In genomic region chr3:181358060-181358459, GRCh38 we compare ENCODE assay signal across 24 cellular contexts.
"Had no signal": no experiment of that assay in that cellular context is flagged by ENCODE, and none has a peak within 500 bp of the region (broad histone marks: within the 10 kb centered on the region; RNA-seq: fewer than 3 reads in every experiment).

No MANE protein-coding gene starts in this region.

- ATAC-seq: activated CD4-positive, alpha-beta T cell treated with anti-CD3 and anti-CD28 coated beads for 36 hours; left lobe of liver; natural killer cell treated with Interleukin-12 subunit alpha and Interleukin-12 subunit beta and Interleukin-15 and Interleukin-18, amount 100 ng/mL, for 72 hours had no signal

- DNase-seq: activated B cell treated with CpG ODN at 0.5 μM for 24 hours; activated CD4-positive, alpha-beta T cell treated with anti-CD3 and anti-CD28 coated beads for 36 hours; activated CD4-positive, alpha-beta T cell treated with anti-CD3 and anti-CD28 coated beads, Interleukin-2, amount 50 U/mL, for 4 hours; activated CD8-positive, alpha-beta memory T cell treated with anti-CD3 and anti-CD28 coated beads for 24 hours; activated CD8-positive, alpha-beta memory T cell treated with anti-CD3 and anti-CD28 coated beads, Interleukin-2, amount 50 U/mL, for 4 hours; activated naive CD4-positive, alpha-beta T cell treated with Interleukin-2 at 50 U/mL for 16 hours; activated naive CD8-positive, alpha-beta T cell treated with anti-CD3 and anti-CD28 coated beads for 36 hours; activated T-cell treated with anti-CD3 and anti-CD28 coated beads, Interleukin-2, amount 50 U/mL, for 24 hours; amniotic stem cell; effector CD4-positive, alpha-beta T cell; erythroblast; foreskin fibroblast; immature natural killer cell; retina; spleen; stimulated activated CD4-positive, alpha-beta T cell treated with anti-CD3 and anti-CD28 coated beads, Interleukin-4, amount 100 ng/mL, for 1 hour; stimulated activated naive CD4-positive, alpha-beta T cell; T-helper 9 cell had no signal

- H3K4me3 ChIP-seq: cardiac muscle cell, hepatocyte, spleen, thoracic aorta, vagina had no signal
